1 cellular context compared by ENCODE assay signal in the genomic region with DNA sequence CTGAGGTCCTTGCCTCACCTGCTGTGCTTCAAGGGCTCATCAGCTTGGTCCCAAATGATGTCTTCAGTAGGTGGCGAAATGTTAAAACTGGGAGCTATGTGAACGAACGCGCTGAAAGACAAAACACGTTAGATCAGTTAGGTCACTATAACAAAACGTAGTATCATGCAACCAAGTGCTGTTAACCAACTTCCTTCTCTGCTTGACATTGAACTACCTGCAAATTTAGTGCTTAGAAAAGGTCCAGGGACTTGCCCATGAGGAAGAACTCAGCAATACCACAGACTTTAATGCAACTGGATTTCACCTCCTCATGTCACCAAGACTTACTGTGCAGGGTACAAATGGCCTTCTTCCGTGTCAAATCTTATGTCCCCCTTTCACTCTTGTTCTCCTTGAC.
TF ChIP-seq lines count a peak whose summit lies in the region.

No MANE protein-coding gene starts in this region.

TF ChIP-seq in H1, 55 proteins besides CTCF, POLR2A, EP300 and RAD21:
- TF ChIP-seq JUN (IDR thresholded peaks at IDR 0.05; ENCODE audit: low read depth, low read length) (no peak), YY1 (IDR thresholded peaks at IDR 0.05; ENCODE audit: low read depth, low read length) (no peak), TEAD4 (IDR thresholded peaks at IDR 0.05; ENCODE audit: low read depth, low read length) (no peak), TCF12 (IDR thresholded peaks at IDR 0.05; ENCODE audit: low read depth, low read length) (no peak), CTBP2 (IDR thresholded peaks at IDR 0.05; ENCODE audit: borderline replicate concordance, insufficient read depth, insufficient read length, low read length) (no peak), EGR1 (IDR thresholded peaks at IDR 0.05; ENCODE audit: borderline replicate concordance, low read depth, low read length) (no peak), SP1 (IDR thresholded peaks at IDR 0.05; ENCODE audit: low read depth, low read length) (no peak), MAFK (IDR thresholded peaks at IDR 0.05; ENCODE audit: low read depth, low read length) (no peak), RNF2 (IDR thresholded peaks at IDR 0.05; ENCODE audit: borderline replicate concordance, low read depth, low read length, missing control alignments, poor library complexity, severe bottlenecking) (no peak), SIX5 (IDR thresholded peaks at IDR 0.05; ENCODE audit: low read depth, low read length) (no peak), KDM5A (IDR thresholded peaks at IDR 0.05; ENCODE audit: low read length) (no peak), EZH2 (IDR thresholded peaks at IDR 0.05; ENCODE audit: low read depth, low read length, severe bottlenecking) (no peak), CEBPB (IDR thresholded peaks at IDR 0.05; ENCODE audit: low read depth, low read length) (no peak), POU5F1 (IDR thresholded peaks at IDR 0.05; ENCODE audit: low read depth, low read length) (no peak), TBP (IDR thresholded peaks at IDR 0.05; ENCODE audit: low read depth, low read length) (no peak), RFX5 (IDR thresholded peaks at IDR 0.05; ENCODE audit: borderline replicate concordance, low read depth, low read length) (no peak), SP4 (IDR thresholded peaks at IDR 0.05; ENCODE audit: low read length) (no peak)
- TF ChIP-seq, protein P1, sequence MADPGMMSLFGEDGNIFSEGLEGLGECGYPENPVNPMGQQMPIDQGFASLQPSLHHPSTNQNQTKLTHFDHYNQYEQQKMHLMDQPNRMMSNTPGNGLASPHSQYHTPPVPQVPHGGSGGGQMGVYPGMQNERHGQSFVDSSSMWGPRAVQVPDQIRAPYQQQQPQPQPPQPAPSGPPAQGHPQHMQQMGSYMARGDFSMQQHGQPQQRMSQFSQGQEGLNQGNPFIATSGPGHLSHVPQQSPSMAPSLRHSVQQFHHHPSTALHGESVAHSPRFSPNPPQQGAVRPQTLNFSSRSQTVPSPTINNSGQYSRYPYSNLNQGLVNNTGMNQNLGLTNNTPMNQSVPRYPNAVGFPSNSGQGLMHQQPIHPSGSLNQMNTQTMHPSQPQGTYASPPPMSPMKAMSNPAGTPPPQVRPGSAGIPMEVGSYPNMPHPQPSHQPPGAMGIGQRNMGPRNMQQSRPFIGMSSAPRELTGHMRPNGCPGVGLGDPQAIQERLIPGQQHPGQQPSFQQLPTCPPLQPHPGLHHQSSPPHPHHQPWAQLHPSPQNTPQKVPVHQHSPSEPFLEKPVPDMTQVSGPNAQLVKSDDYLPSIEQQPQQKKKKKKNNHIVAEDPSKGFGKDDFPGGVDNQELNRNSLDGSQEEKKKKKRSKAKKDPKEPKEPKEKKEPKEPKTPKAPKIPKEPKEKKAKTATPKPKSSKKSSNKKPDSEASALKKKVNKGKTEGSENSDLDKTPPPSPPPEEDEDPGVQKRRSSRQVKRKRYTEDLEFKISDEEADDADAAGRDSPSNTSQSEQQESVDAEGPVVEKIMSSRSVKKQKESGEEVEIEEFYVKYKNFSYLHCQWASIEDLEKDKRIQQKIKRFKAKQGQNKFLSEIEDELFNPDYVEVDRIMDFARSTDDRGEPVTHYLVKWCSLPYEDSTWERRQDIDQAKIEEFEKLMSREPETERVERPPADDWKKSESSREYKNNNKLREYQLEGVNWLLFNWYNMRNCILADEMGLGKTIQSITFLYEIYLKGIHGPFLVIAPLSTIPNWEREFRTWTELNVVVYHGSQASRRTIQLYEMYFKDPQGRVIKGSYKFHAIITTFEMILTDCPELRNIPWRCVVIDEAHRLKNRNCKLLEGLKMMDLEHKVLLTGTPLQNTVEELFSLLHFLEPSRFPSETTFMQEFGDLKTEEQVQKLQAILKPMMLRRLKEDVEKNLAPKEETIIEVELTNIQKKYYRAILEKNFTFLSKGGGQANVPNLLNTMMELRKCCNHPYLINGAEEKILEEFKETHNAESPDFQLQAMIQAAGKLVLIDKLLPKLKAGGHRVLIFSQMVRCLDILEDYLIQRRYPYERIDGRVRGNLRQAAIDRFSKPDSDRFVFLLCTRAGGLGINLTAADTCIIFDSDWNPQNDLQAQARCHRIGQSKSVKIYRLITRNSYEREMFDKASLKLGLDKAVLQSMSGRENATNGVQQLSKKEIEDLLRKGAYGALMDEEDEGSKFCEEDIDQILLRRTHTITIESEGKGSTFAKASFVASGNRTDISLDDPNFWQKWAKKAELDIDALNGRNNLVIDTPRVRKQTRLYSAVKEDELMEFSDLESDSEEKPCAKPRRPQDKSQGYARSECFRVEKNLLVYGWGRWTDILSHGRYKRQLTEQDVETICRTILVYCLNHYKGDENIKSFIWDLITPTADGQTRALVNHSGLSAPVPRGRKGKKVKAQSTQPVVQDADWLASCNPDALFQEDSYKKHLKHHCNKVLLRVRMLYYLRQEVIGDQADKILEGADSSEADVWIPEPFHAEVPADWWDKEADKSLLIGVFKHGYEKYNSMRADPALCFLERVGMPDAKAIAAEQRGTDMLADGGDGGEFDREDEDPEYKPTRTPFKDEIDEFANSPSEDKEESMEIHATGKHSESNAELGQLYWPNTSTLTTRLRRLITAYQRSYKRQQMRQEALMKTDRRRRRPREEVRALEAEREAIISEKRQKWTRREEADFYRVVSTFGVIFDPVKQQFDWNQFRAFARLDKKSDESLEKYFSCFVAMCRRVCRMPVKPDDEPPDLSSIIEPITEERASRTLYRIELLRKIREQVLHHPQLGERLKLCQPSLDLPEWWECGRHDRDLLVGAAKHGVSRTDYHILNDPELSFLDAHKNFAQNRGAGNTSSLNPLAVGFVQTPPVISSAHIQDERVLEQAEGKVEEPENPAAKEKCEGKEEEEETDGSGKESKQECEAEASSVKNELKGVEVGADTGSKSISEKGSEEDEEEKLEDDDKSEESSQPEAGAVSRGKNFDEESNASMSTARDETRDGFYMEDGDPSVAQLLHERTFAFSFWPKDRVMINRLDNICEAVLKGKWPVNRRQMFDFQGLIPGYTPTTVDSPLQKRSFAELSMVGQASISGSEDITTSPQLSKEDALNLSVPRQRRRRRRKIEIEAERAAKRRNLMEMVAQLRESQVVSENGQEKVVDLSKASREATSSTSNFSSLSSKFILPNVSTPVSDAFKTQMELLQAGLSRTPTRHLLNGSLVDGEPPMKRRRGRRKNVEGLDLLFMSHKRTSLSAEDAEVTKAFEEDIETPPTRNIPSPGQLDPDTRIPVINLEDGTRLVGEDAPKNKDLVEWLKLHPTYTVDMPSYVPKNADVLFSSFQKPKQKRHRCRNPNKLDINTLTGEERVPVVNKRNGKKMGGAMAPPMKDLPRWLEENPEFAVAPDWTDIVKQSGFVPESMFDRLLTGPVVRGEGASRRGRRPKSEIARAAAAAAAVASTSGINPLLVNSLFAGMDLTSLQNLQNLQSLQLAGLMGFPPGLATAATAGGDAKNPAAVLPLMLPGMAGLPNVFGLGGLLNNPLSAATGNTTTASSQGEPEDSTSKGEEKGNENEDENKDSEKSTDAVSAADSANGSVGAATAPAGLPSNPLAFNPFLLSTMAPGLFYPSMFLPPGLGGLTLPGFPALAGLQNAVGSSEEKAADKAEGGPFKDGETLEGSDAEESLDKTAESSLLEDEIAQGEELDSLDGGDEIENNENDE (IDR thresholded peaks at IDR 0.05; ENCODE audit: insufficient replicate concordance, low read length): no peak
